Comparison of ENCODE assay signal across 32 cellular contexts in the genomic region with DNA sequence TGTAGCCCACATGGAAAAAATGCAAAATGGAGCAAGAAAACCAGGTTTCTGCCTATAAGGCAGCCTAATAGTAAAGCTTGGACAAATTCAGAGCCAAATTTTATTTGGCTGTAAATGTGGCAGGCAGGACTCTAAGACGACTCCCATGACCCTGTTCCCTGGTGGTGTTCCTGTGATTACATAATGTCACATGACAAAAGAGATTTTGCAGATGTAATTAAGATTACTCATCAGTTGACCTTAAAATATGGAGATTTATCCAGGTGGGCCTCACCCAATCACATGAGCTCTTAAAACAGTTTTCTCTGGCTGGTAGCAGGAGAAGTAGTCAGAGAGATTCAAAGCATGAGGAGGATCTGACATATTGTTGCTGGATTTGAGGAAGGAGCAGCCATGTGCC.
"Had no signal": no experiment of that assay in that cellular context is flagged by ENCODE, and none has a peak within 500 bp of the region (broad histone marks: within the 10 kb centered on the region; RNA-seq: fewer than 3 reads in every experiment).

No MANE protein-coding gene starts in this region.

- H3K36me3 Mint-ChIP-seq: activated CD4-positive, alpha-beta memory T cell treated with anti-CD3 and anti-CD28 coated beads for 36 hours; activated naive CD8-positive, alpha-beta T cell had no signal

- H3K4me1 Mint-ChIP-seq: activated T-helper 17 cell treated with anti-CD3 and anti-CD28 coated beads, Interleukin-2, amount 50 U/mL, for 72 hours; brain had no signal

- H3K27me3 Mint-ChIP-seq: activated CD4-positive, alpha-beta T cell treated with anti-CD3 and anti-CD28 coated beads, Interleukin-2, amount 10 ng/mL, durations not matched to agents 7 days and 5 days; activated naive CD8-positive, alpha-beta T cell; brain had no signal

- H3K9me3 Mint-ChIP-seq: activated CD4-positive, alpha-beta memory T cell treated with anti-CD3 and anti-CD28 coated beads for 36 hours; activated CD4-positive, alpha-beta T cell treated with anti-CD3 and anti-CD28 coated beads, Interleukin-2, amount 10 ng/mL, durations not matched to agents 7 days and 5 days; activated naive CD4-positive, alpha-beta T cell treated with anti-CD3 and anti-CD28 coated beads for 36 hours; activated T-helper 17 cell treated with anti-CD3 and anti-CD28 coated beads, Interleukin-2, amount 50 U/mL, for 72 hours; brain had no signal

- FAIRE-seq: astrocyte had no signal

- H3K4me2 ChIP-seq: SK-N-SH had no signal

- H3K36me3 ChIP-seq: MG63, Peyer's patch, SJCRH30 had no signal

- H3K27ac ChIP-seq: Peyer's patch, RWPE1, SJCRH30, VCaP had no signal

- ATAC-seq: activated T-helper 17 cell treated with anti-CD3 and anti-CD28 coated beads, Interleukin-2, amount 50 U/mL, for 72 hours had no signal

- H3K27ac Mint-ChIP-seq: activated CD4-positive, alpha-beta memory T cell treated with anti-CD3 and anti-CD28 coated beads for 36 hours; activated CD4-positive, alpha-beta T cell treated with anti-CD3 and anti-CD28 coated beads, Interleukin-2, amount 10 ng/mL, durations not matched to agents 7 days and 5 days; activated naive CD4-positive, alpha-beta T cell treated with anti-CD3 and anti-CD28 coated beads for 36 hours; activated naive CD8-positive, alpha-beta T cell; activated T-helper 17 cell treated with anti-CD3 and anti-CD28 coated beads, Interleukin-2, amount 50 U/mL, for 72 hours; brain had no signal

- H3K4me1 ChIP-seq: Peyer's patch, SJCRH30 had no signal

- H3K4me3 Mint-ChIP-seq: activated CD4-positive, alpha-beta memory T cell treated with anti-CD3 and anti-CD28 coated beads for 36 hours; activated CD4-positive, alpha-beta T cell treated with anti-CD3 and anti-CD28 coated beads, Interleukin-2, amount 10 ng/mL, durations not matched to agents 7 days and 5 days; activated naive CD4-positive, alpha-beta T cell treated with anti-CD3 and anti-CD28 coated beads for 36 hours; activated naive CD8-positive, alpha-beta T cell; activated T-helper 17 cell treated with anti-CD3 and anti-CD28 coated beads, Interleukin-2, amount 50 U/mL, for 72 hours; brain had no signal

- DNase-seq: activated CD4-positive, alpha-beta memory T cell treated with anti-CD3 and anti-CD28 coated beads for 36 hours; activated CD4-positive, alpha-beta T cell treated with anti-CD3 and anti-CD28 coated beads, Interleukin-2, amount 10 ng/mL, durations not matched to agents 7 days and 5 days; activated CD4-positive, CD25-positive, alpha-beta regulatory T cell; activated CD8-positive, alpha-beta memory T cell treated with anti-CD3 and anti-CD28 coated beads for 24 hours; activated gamma-delta T cell; activated naive CD4-positive, alpha-beta T cell treated with anti-CD3 and anti-CD28 coated beads for 36 hours; activated T-cell treated with anti-CD3 and anti-CD28 coated beads for 4 hours; activated T-cell treated with anti-CD3 and anti-CD28 coated beads, Interleukin-2, amount 50 U/mL, for 48 hours; amygdala; MG63; MV-4-11; NCI-H1092 treated with DMSO at 0.1 percent for 48 hours; NCI-H1417 treated with DMSO at 0.1 percent for 48 hours; NCI-H1694; NCI-H2029; NCI-H2107; NCI-H2171 treated with DMSO at 0.1 percent for 48 hours; NCI-H345; NCI-H510A; NCI-H526 treated with DMSO at 0.1 percent for 48 hours; NK-92 treated with Interleukin-12 subunit alpha and Interleukin-12 subunit beta, amount 100 ng/mL, for 24 hours; Peyer's patch; Right ventricle myocardium superior; SJCRH30; SK-N-SH; T-helper 1 cell had no signal

- H3K9ac ChIP-seq: SK-N-SH had no signal

- H3K4me3 ChIP-seq: MG63, Peyer's patch, SJCRH30 had no signal

- H3K27me3 ChIP-seq: MG63, Peyer's patch, SJCRH30 had no signal

- H3K9me3 ChIP-seq: MG63, Peyer's patch, SJCRH30, SK-N-SH had no signal

- H3K9me2 ChIP-seq: SK-N-SH had no signal
